In the genomic region with DNA sequence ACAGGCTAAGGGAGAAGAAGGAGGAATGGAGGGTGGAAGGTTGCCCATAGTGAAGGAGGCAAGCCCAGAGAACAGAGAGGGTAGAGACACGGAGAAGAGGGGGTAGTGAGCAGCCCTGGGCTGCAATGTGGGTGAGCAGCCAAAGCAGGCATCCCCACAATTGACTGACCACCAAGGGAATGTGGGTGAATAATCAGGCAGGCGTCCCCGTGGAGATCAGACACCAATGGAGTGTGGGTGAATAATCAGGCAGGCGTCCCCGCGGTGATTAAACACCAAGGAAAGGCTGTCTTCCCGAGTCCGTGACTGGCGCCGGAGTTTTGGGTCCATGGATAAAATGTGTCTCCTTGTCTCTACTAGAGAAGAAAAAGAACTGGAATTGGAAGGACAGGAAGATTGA, we compare ENCODE assay signal across 3 cellular contexts. TPM values are rescaled to one million over a fixed set of nuclear protein-coding genes. Genes with fewer than 3 reads are reported as not detected.
"Had no signal": no experiment of that assay in that cellular context is flagged by ENCODE, and none has a peak within 500 bp of the region (broad histone marks: within the 10 kb centered on the region; RNA-seq: fewer than 3 reads in every experiment).

No MANE protein-coding gene starts in this region.

RNA-seq across cellular contexts. Expression of a gene that starts 35.1 kb away (rescaled TPM):
- total RNA-seq: aorta, body of pancreas, cardiac septum had no signal
- polyA plus RNA-seq: aorta had no signal

RNA-seq across cellular contexts. Expression of a gene that starts 41.0 kb away (rescaled TPM):
- total RNA-seq: body of pancreas had no signal
